Comparison of ENCODE assay signal across 1 cellular context in genomic region chr19:6947745-6948144, GRCh38.
TF ChIP-seq lines count a peak whose summit lies in the region.

No MANE protein-coding gene starts in this region.

TF ChIP-seq in GM12878, 131 proteins besides CTCF, POLR2A, EP300 and RAD21 (continued from another document and continues in another):
- TF ChIP-seq ATF3 (IDR thresholded peaks at IDR 0.05; ENCODE audit: borderline replicate concordance, extremely low read depth, low read depth, low read length) (no peak), IKZF2 (IDR thresholded peaks at IDR 0.05) (peak; percentile 99 to 100), JUND (IDR thresholded peaks at IDR 0.05; ENCODE audit: low read depth, low read length) (peak; percentile 92), KLF5 (IDR thresholded peaks at IDR 0.05; ENCODE audit: partially characterized antibody) (no peak), PKNOX1 (IDR thresholded peaks at IDR 0.05) (peak; percentile 94), NFXL1 (IDR thresholded peaks at IDR 0.05; ENCODE audit: borderline replicate concordance) (no peak), ZNF217 (IDR thresholded peaks at IDR 0.05) (no peak), BCL11A (IDR thresholded peaks at IDR 0.05; ENCODE audit: low read depth, low read length) (peak; percentile 86), PAX8 (IDR thresholded peaks at IDR 0.05) (no peak), RB1 (IDR thresholded peaks at IDR 0.05; ENCODE audit: borderline replicate concordance) (no peak), CEBPZ (IDR thresholded peaks at IDR 0.05; ENCODE audit: low read depth, low read length) (no peak), LARP7 (IDR thresholded peaks at IDR 0.05) (no peak), TCF3 (IDR thresholded peaks at IDR 0.05; ENCODE audit: borderline replicate concordance, insufficient read depth, low read depth, low read length) (0 out of 2 replicates have a peak, but pooled peaks have one; percentile 61), MTA3 (IDR thresholded peaks at IDR 0.05; ENCODE audit: borderline replicate concordance, low read length) (no peak), MAX (IDR thresholded peaks at IDR 0.05; ENCODE audit: low read depth, low read length) (no peak), SKIL (IDR thresholded peaks at IDR 0.05; ENCODE audit: low read depth, poor library complexity, severe bottlenecking) (no peak), EZH2 (IDR thresholded peaks at IDR 0.05; ENCODE audit: borderline replicate concordance, control insufficient read depth, low read depth, low read length) (no peak), RFX5 (IDR thresholded peaks at IDR 0.05; ENCODE audit: low read depth, low read length) (no peak), JUNB (IDR thresholded peaks at IDR 0.05) (peak; percentile 93), SUZ12 (IDR thresholded peaks at IDR 0.05; ENCODE audit: unreplicated experiment) (no peak), MLLT1 (IDR thresholded peaks at IDR 0.05) (no peak), YBX1 (IDR thresholded peaks at IDR 0.05) (no peak), IRF5 (IDR thresholded peaks at IDR 0.05; ENCODE audit: borderline replicate concordance) (no peak), ZBTB33 (IDR thresholded peaks at IDR 0.05) (no peak), ASH2L (IDR thresholded peaks at IDR 0.05; ENCODE audit: borderline replicate concordance, low read depth) (no peak), FOXK2 (IDR thresholded peaks at IDR 0.05) (peak; percentile 54; the same call in 1 of the 2 replicates), CBX5 (IDR thresholded peaks at IDR 0.05; ENCODE audit: low read depth) (no peak), BHLHE40 (IDR thresholded peaks at IDR 0.05; ENCODE audit: borderline replicate concordance in 1 of 2, low read depth in 2 of 2, low read length in 1 of 2) (peak in 1 of 2 experiments; percentile 42; a peak in 1 of 4 replicates), RAD51 (IDR thresholded peaks at IDR 0.05) (no peak), ZNF592 (IDR thresholded peaks at IDR 0.05) (no peak), ZBTB11 (CRISPR knock-in tag; IDR thresholded peaks at IDR 0.05) (no peak), ZSCAN29 (IDR thresholded peaks at IDR 0.05) (no peak), IRF3 (IDR thresholded peaks at IDR 0.05) (no peak), SMARCA5 (IDR thresholded peaks at IDR 0.05) (no peak), ZNF274 (IDR thresholded peaks at IDR 0.05; ENCODE audit: insufficient read depth, insufficient read length) (no peak), CBX3 (IDR thresholded peaks at IDR 0.05; ENCODE audit: borderline replicate concordance, low read depth) (no peak), CEBPB (IDR thresholded peaks at IDR 0.05; ENCODE audit: borderline replicate concordance in 1 of 2, low read depth in 2 of 2, low read length in 2 of 2) (no peak), CBFB (IDR thresholded peaks at IDR 0.05; ENCODE audit: low read depth) (no peak), GABPA (IDR thresholded peaks at IDR 0.05; ENCODE audit: low read depth) (peak; percentile 53; the same call in 1 of the 2 replicates), NBN (IDR thresholded peaks at IDR 0.05) (peak; percentile 56; the same call in 1 of the 2 replicates), SIN3A (IDR thresholded peaks at IDR 0.05; ENCODE audit: low read depth, low read length) (no peak)
